In genomic region chr4:12459126-12459525, GRCh38 we compare ENCODE assay signal across 29 cellular contexts.
DNase-seq lines count a peak whose midpoint lies in the region; ATAC-seq, FAIRE-seq and TF ChIP-seq lines count a peak whose summit lies in the region.
"Had no signal": no experiment of that assay in that cellular context is flagged by ENCODE, and none has a peak within 500 bp of the region (broad histone marks: within the 10 kb centered on the region; RNA-seq: fewer than 3 reads in every experiment).

No MANE protein-coding gene starts in this region.

- no peak overlapping the region for H2AFZ ChIP-seq in HepG2 (ENCODE audit: low read length)

- FAIRE-seq in HepG2 (lab: Jason Lieb, UNC), result no peak
- FAIRE-seq in A549 (lab: Jason Lieb, UNC), result no peak
- FAIRE-seq: A204.1, D721Med had no signal

- H3K79me2 ChIP-seq in HepG2 (ENCODE audit: insufficient read depth, low read length), result no peaks in the 10 kb centered on the region

- H3K4me3 ChIP-seq in HepG2 (replicated peaks in 1 of 3; ENCODE audit: insufficient read depth in 1 of 3, low read depth in 2 of 3, low read length in 3 of 3) (no peak overlapping the region), right lobe of liver (no peak overlapping the region), A549 (no peak overlapping the region)
- H3K4me3 ChIP-seq: BLaER1; BLaER1 treated with 17β-estradiol and CSF1 and Interleukin-3, amounts not matched to agents 10 nM and 100 nM had no signal

- no peak overlapping the region for H3K9ac ChIP-seq in HepG2 (ENCODE audit: insufficient read depth, low read depth, low read length)
- H3K9ac ChIP-seq: BLaER1; BLaER1 treated with 17β-estradiol and CSF1 and Interleukin-3, amounts not matched to agents 10 nM and 100 nM had no signal

- POLR2A ChIA-PET in HepG2 (lab: Yijun Ruan, JAX), result no interaction called here
- POLR2A ChIA-PET in A549 (lab: Yijun Ruan, JAX), result no interaction called here

- peaks cover 19% of the 10 kb centered on the region for H3K4me1 ChIP-seq in HepG2 (ENCODE audit: insufficient read depth, low read length)
- no peaks in the 10 kb centered on the region for H3K4me1 ChIP-seq in right lobe of liver
- no peaks in the 10 kb centered on the region for H3K4me1 ChIP-seq in A549
- H3K4me1 ChIP-seq: BE2C; BLaER1; BLaER1 treated with 17β-estradiol and CSF1 and Interleukin-3, amounts not matched to agents 10 nM and 100 nM; Caco-2 had no signal

- H3K9me3 ChIP-seq in HepG2 (ENCODE audit: low read length), result peaks cover 19% of the 10 kb centered on the region
- no peaks in the 10 kb centered on the region for H3K9me3 ChIP-seq in right lobe of liver
- no peaks in the 10 kb centered on the region for H3K9me3 ChIP-seq in A549
- H3K9me3 ChIP-seq: BE2C, Caco-2 had no signal

- intact Hi-C loops in HepG2 (cut with micrococcal nuclease; ENCODE audit: unreplicated experiment) (no loop called here), right lobe of liver (cut with DNase I) (no loop called here)

- no peaks in the 10 kb centered on the region for H3K27me3 ChIP-seq in HepG2 (ENCODE audit: control insufficient read depth in 1 of 2, insufficient read depth in 2 of 2, low read length in 2 of 2)
- H3K27me3 ChIP-seq in right lobe of liver, result no peaks in the 10 kb centered on the region
- H3K27me3 ChIP-seq: BE2C; BLaER1; BLaER1 treated with 17β-estradiol and CSF1 and Interleukin-3, amounts not matched to agents 10 nM and 100 nM had no signal

- no peaks in the 10 kb centered on the region for H3K36me3 ChIP-seq in HepG2 (replicated peaks in 1 of 2; ENCODE audit: control insufficient read depth in 1 of 2, insufficient read depth in 2 of 2, low read length in 2 of 2)
- no peaks in the 10 kb centered on the region for H3K36me3 ChIP-seq in right lobe of liver
- H3K36me3 ChIP-seq: BE2C; BLaER1; BLaER1 treated with 17β-estradiol and CSF1 and Interleukin-3, amounts not matched to agents 10 nM and 100 nM had no signal

- DNase-seq in HepG2 (ENCODE audit: low spot score) (no peak), right lobe of liver (no peak), A549 (ENCODE audit: low read depth in 1 of 2, low spot score in 1 of 2) (no peak)
- DNase-seq: 8988T; ACHN; AML-193; BE2C; C1 segment of cervical spinal cord; Caco-2; Calu3; CD4-positive, alpha-beta memory T cell; CD4-positive, alpha-beta T cell; CD4-positive, CD25-positive, alpha-beta regulatory T cell; CD8-positive, alpha-beta memory T cell; CD8-positive, alpha-beta T cell; COR-L47; DMS 273 treated with DMSO at 0.1 percent for 48 hours; DMS153; DMS79; DMS79 treated with DMSO at 0.1 percent for 48 hours; DND-41; EL had no signal

- ATAC-seq in HepG2 (no peak), right lobe of liver (no peak), A549 (no peak), HG02610 (IDR thresholded peaks at IDR 0.05; ENCODE audit: unreplicated experiment) (no peak)
- ATAC-seq: CD8-positive, alpha-beta T cell had no signal

- TF ChIP-seq EP300 in HepG2 (IDR thresholded peaks at IDR 0.05; ENCODE audit: low read depth in 2 of 2, low read length in 2 of 2) (no peak), HepG2 (CRISPR knock-in tag; IDR thresholded peaks at IDR 0.05; ENCODE audit: borderline replicate concordance) (no peak), A549 (IDR thresholded peaks at IDR 0.05) (no peak)

- no peak overlapping the region for H3K27ac ChIP-seq in HepG2 (ENCODE audit: extremely low read length, insufficient read depth, low read length)
- H3K27ac ChIP-seq in right lobe of liver, result no peak overlapping the region
- no peak overlapping the region for H3K27ac ChIP-seq in A549
- H3K27ac ChIP-seq: 22Rv1; BLaER1; BLaER1 treated with 17β-estradiol and CSF1 and Interleukin-3, amounts not matched to agents 10 nM and 100 nM; C4-2B had no signal

- in situ Hi-C loops in HepG2 (cut with HindIII; ENCODE audit: extremely low pct_ligation_motif_present, low pct_unique_long_range_greater_than_20kb), result no loop called here

- WGBS in HepG2 (ENCODE audit: low lambda C conversion rate), result 87% methylated on average over 3 of the region's 3 CpGs
- 61% methylated on average over 3 of the region's 3 CpGs for WGBS in right lobe of liver (ENCODE audit: insufficient coverage, low coverage, low lambda C conversion rate, missing lambda C conversion rate)
- WGBS in A549 (ENCODE audit: missing lambda C conversion rate), result 44% methylated on average over 3 of the region's 3 CpGs

- TF ChIP-seq CTCF in HepG2 (CRISPR knock-in tag; IDR thresholded peaks at IDR 0.05) (no peak), right lobe of liver (IDR thresholded peaks at IDR 0.05) (no peak), A549 (IDR thresholded peaks at IDR 0.05) (no peak)

- TF ChIP-seq POLR2A in HepG2 (IDR thresholded peaks at IDR 0.05; ENCODE audit: insufficient read depth in 1 of 2, low read depth in 2 of 2, low read length in 2 of 2) (no peak), right lobe of liver (IDR thresholded peaks at IDR 0.05) (no peak), A549 (IDR thresholded peaks at IDR 0.05; ENCODE audit: low read length) (no peak)

- no peak overlapping the region for H3K4me2 ChIP-seq in HepG2 (ENCODE audit: low read depth, low read length)
- no peak overlapping the region for H3K4me2 ChIP-seq in A549
- H3K4me2 ChIP-seq: BLaER1; BLaER1 treated with 17β-estradiol and CSF1 and Interleukin-3, amounts not matched to agents 10 nM and 100 nM had no signal

- H4K20me1 ChIP-seq in HepG2 (ENCODE audit: insufficient read depth, low read length), result no peaks in the 10 kb centered on the region
- H4K20me1 ChIP-seq: BLaER1; BLaER1 treated with 17β-estradiol and CSF1 and Interleukin-3, amounts not matched to agents 10 nM and 100 nM had no signal

- TF ChIP-seq RAD21 in HepG2 (CRISPR knock-in tag; IDR thresholded peaks at IDR 0.05) (no peak), A549 (conservative IDR thresholded peaks at IDR 0.05 in 1 of 2, IDR thresholded peaks at IDR 0.05 in 1 of 2) (no peak)

- BruUV-seq in HepG2 (replicated peaks; lab: Mats Ljungman, UMichigan), result no TSS peak

- CTCF ChIA-PET in HepG2 (lab: Yijun Ruan, JAX; ENCODE audit: low intra/inter-chr PET ratio, low total read pairs), result no interaction called here
- CTCF ChIA-PET in A549 (lab: Yijun Ruan, JAX), result no interaction called here

TF ChIP-seq in HepG2, 621 proteins besides CTCF, POLR2A, EP300 and RAD21:
- TF ChIP-seq MAFK (conservative IDR thresholded peaks at IDR 0.05 in 1 of 2, IDR thresholded peaks at IDR 0.05 in 1 of 2; ENCODE audit: low read length in 2 of 2) (peak; percentile 58 to 61), JDP2 (CRISPR knock-in tag; IDR thresholded peaks at IDR 0.05; ENCODE audit: borderline replicate concordance) (no peak)
TF ChIP-seq in HepG2: peak in this region for 1.

TF ChIP-seq in A549, 52 proteins besides CTCF, POLR2A, EP300 and RAD21:
- TF ChIP-seq CHD4 (IDR thresholded peaks at IDR 0.05; ENCODE audit: borderline replicate concordance) (no peak), FOSL2 (IDR thresholded peaks at IDR 0.05) (no peak), FOSL2 (CRISPR knock-in tag; IDR thresholded peaks at IDR 0.05) (no peak), MAFK (IDR thresholded peaks at IDR 0.05; ENCODE audit: partially characterized antibody) (peak; percentile 7)

Comparison
In these comparisons a context has a peak if more than half of its experiments do, and no peak if none do; other contexts are left out.
1. Of the 38 proteins assayed by ChIP-seq in both HepG2 and A549: peak only in HepG2: none; only in A549: none; in both: MAFK; in neither: 37.